In the genomic region with DNA sequence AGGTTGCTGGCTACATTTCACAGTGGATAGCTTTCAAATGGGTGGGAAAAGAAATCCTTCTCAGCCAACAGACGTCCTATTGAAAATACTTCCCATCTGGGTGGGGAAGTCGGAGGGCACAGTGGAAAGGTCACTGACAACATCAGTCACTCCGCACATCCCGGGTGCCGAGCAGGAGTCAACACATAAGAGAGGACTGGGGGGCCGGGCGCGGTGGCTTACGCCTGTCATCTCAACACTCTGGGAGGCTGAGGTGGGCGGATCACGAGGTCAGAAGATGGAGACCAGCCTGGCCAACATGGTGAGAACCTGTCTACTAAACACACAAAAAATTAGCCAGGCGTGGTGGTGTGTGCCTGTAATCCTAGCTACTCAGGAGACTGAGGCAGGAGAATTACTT, we compare ENCODE assay signal across 26 cellular contexts.
"Had no signal": no experiment of that assay in that cellular context is flagged by ENCODE, and none has a peak within 500 bp of the region (broad histone marks: within the 10 kb centered on the region; RNA-seq: fewer than 3 reads in every experiment).

No MANE protein-coding gene starts in this region.

- H3K36me3 Mint-ChIP-seq: naive thymus-derived CD4-positive, alpha-beta T cell; natural killer cell; neural progenitor cell; stimulated activated effector memory CD8-positive, alpha-beta T cell treated with anti-CD3 and anti-CD28 coated beads, Interleukin-12 subunit alpha, Interleukin-12 subunit beta, amount 100 ng/mL, for 72 hours; stimulated activated naive B cell treated with anti-CD40 and anti-IgM and Interleukin-4, amounts not matched to agents 10 μg/mL and 1 μg/mL and 100 μg/mL, for 72 hours had no signal

- H3K4me1 ChIP-seq: neural progenitor cell, parathyroid adenoma, right lobe of liver, thyroid gland, tibial nerve, upper lobe of left lung, vagina had no signal

- H3K27me3 ChIP-seq: neural progenitor cell, ovary, right lobe of liver, sigmoid colon, thyroid gland, tibial nerve, upper lobe of left lung, vagina had no signal

- H3K4me1 Mint-ChIP-seq: naive thymus-derived CD4-positive, alpha-beta T cell; natural killer cell; stimulated activated effector memory CD8-positive, alpha-beta T cell treated with anti-CD3 and anti-CD28 coated beads, Interleukin-12 subunit alpha, Interleukin-12 subunit beta, amount 100 ng/mL, for 72 hours; stimulated activated naive B cell treated with anti-CD40 and anti-IgM and Interleukin-4, amounts not matched to agents 10 μg/mL and 1 μg/mL and 100 μg/mL, for 72 hours had no signal

- H3K27me3 Mint-ChIP-seq: stimulated activated naive B cell treated with anti-CD40 and anti-IgM and Interleukin-4, amounts not matched to agents 10 μg/mL and 1 μg/mL and 100 μg/mL, for 72 hours had no signal

- H3K27ac ChIP-seq: neural progenitor cell, parathyroid adenoma, right lobe of liver, sigmoid colon, stomach, thoracic aorta, thyroid gland, tibial nerve, upper lobe of left lung, vagina had no signal

- H3K4me3 ChIP-seq: neural progenitor cell, ovary, right lobe of liver, sigmoid colon, stomach, thoracic aorta, thyroid gland, tibial nerve, upper lobe of left lung, vagina had no signal

- H3K9me3 Mint-ChIP-seq: naive thymus-derived CD4-positive, alpha-beta T cell; natural killer cell; neural progenitor cell; stimulated activated effector memory CD8-positive, alpha-beta T cell treated with anti-CD3 and anti-CD28 coated beads, Interleukin-12 subunit alpha, Interleukin-12 subunit beta, amount 100 ng/mL, for 72 hours; stimulated activated naive B cell treated with anti-CD40 and anti-IgM and Interleukin-4, amounts not matched to agents 10 μg/mL and 1 μg/mL and 100 μg/mL, for 72 hours; stimulated activated naive CD8-positive, alpha-beta T cell treated with anti-CD3 and anti-CD28 coated beads, Interleukin-15, Interleukin-2, amounts not matched to agents 100 ng/mL and 50 ng/mL, for 24 hours had no signal

- H3K36me3 ChIP-seq: neural progenitor cell, ovary, right lobe of liver, sigmoid colon, stomach, thoracic aorta, thyroid gland, tibial nerve, upper lobe of left lung, vagina had no signal

- H3K27ac Mint-ChIP-seq: naive thymus-derived CD4-positive, alpha-beta T cell; natural killer cell; neural progenitor cell; progenitor cell of endocrine pancreas; stimulated activated effector memory CD8-positive, alpha-beta T cell treated with anti-CD3 and anti-CD28 coated beads, Interleukin-12 subunit alpha, Interleukin-12 subunit beta, amount 100 ng/mL, for 72 hours; stimulated activated naive B cell treated with anti-CD40 and anti-IgM and Interleukin-4, amounts not matched to agents 10 μg/mL and 1 μg/mL and 100 μg/mL, for 72 hours; stimulated activated naive CD8-positive, alpha-beta T cell treated with anti-CD3 and anti-CD28 coated beads, Interleukin-15, Interleukin-2, amounts not matched to agents 100 ng/mL and 50 ng/mL, for 24 hours had no signal

- DNase-seq: naive thymus-derived CD4-positive, alpha-beta T cell; natural killer cell; occipital lobe; ovary; right cardiac atrium; right lobe of liver; sigmoid colon; small intestine; stimulated activated CD4-positive, alpha-beta T cell treated with anti-CD3 and anti-CD28 coated beads, Interleukin-15, amount 100 ng/mL, for 24 hours; stimulated activated CD4-positive, alpha-beta T cell treated with anti-CD3 and anti-CD28 coated beads, Interleukin-2, amount 100 ng/mL, for 24 hours; stimulated activated CD4-positive, alpha-beta T cell treated with anti-CD3 and anti-CD28 coated beads, Interleukin-2, amount 100 ng/mL, for 48 hours; stimulated activated CD4-positive, alpha-beta T cell treated with anti-CD3 and anti-CD28 coated beads, Interleukin-4, amount 100 ng/mL, for 24 hours; stimulated activated naive B cell treated with anti-CD40 and anti-IgM and Interleukin-4, amounts not matched to agents 10 μg/mL and 1 μg/mL and 100 μg/mL, for 72 hours; stimulated activated naive CD4-positive, alpha-beta T cell treated with Interleukin-2 at 50 U/mL for 16 hours; stomach; thyroid gland; trophoblast cell had no signal

- H3K4me3 Mint-ChIP-seq: naive thymus-derived CD4-positive, alpha-beta T cell; natural killer cell; neural progenitor cell; stimulated activated effector memory CD8-positive, alpha-beta T cell treated with anti-CD3 and anti-CD28 coated beads, Interleukin-12 subunit alpha, Interleukin-12 subunit beta, amount 100 ng/mL, for 72 hours; stimulated activated naive B cell treated with anti-CD40 and anti-IgM and Interleukin-4, amounts not matched to agents 10 μg/mL and 1 μg/mL and 100 μg/mL, for 72 hours; stimulated activated naive CD8-positive, alpha-beta T cell treated with anti-CD3 and anti-CD28 coated beads, Interleukin-15, Interleukin-2, amounts not matched to agents 100 ng/mL and 50 ng/mL, for 24 hours had no signal

- H3K9me3 ChIP-seq: ovary, right lobe of liver, sigmoid colon, stomach, thoracic aorta, thyroid gland, tibial nerve, upper lobe of left lung, vagina had no signal

- ATAC-seq: naive thymus-derived CD4-positive, alpha-beta T cell; natural killer cell; right cardiac atrium; right lobe of liver; stimulated activated effector memory CD8-positive, alpha-beta T cell treated with anti-CD3 and anti-CD28 coated beads, Interleukin-12 subunit alpha, Interleukin-12 subunit beta, amount 100 ng/mL, for 72 hours; stimulated activated naive B cell treated with anti-CD40 and anti-IgM and Interleukin-4, amounts not matched to agents 10 μg/mL and 1 μg/mL and 100 μg/mL, for 72 hours had no signal
